Comparison of ENCODE assay signal across 1 cellular context in the genomic region with DNA sequence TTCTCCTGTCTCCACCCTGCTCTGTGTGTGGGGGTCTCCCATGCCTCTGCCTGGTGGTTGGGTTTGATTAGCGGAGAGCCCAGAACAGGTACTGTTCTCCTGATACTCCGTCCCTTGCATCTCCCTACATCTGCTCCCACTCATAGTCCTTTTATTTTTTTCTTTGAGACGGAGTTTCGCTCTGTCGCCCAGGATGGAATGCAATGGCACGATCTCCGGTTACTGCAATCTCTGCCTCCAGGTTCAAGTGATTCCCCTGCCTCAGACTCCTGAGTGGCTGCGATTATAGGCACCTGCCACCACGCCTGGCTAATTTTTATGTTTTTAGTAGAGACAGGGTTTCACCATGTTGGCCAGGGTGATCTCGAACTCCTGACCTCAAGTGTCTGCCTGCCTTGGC.
TF ChIP-seq lines count a peak whose summit lies in the region.

No MANE protein-coding gene starts in this region.

TF ChIP-seq in H1, 55 proteins besides CTCF, POLR2A, EP300 and RAD21:
- no peak for TF ChIP-seq TAF1 (IDR thresholded peaks at IDR 0.05; ENCODE audit: low read depth, low read length)
- no peak for TF ChIP-seq CREB1 (IDR thresholded peaks at IDR 0.05)
- no peak for TF ChIP-seq SP2 (IDR thresholded peaks at IDR 0.05; ENCODE audit: low read length)
- no peak for TF ChIP-seq HDAC6 (IDR thresholded peaks at IDR 0.05; ENCODE audit: low read depth, low read length)
- TF ChIP-seq, protein P1, sequence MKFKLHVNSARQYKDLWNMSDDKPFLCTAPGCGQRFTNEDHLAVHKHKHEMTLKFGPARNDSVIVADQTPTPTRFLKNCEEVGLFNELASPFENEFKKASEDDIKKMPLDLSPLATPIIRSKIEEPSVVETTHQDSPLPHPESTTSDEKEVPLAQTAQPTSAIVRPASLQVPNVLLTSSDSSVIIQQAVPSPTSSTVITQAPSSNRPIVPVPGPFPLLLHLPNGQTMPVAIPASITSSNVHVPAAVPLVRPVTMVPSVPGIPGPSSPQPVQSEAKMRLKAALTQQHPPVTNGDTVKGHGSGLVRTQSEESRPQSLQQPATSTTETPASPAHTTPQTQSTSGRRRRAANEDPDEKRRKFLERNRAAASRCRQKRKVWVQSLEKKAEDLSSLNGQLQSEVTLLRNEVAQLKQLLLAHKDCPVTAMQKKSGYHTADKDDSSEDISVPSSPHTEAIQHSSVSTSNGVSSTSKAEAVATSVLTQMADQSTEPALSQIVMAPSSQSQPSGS (IDR thresholded peaks at IDR 0.05; ENCODE audit: low read length) = no peak
- TF ChIP-seq TEAD4 (IDR thresholded peaks at IDR 0.05; ENCODE audit: low read depth, low read length) = no peak
- TF ChIP-seq, protein P2, sequence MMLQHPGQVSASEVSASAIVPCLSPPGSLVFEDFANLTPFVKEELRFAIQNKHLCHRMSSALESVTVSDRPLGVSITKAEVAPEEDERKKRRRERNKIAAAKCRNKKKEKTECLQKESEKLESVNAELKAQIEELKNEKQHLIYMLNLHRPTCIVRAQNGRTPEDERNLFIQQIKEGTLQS (IDR thresholded peaks at IDR 0.05; ENCODE audit: insufficient read depth, low read depth, low read length) = no peak
- TF ChIP-seq JUND (IDR thresholded peaks at IDR 0.05; ENCODE audit: low read length) = no peak
- no peak for TF ChIP-seq TBP (IDR thresholded peaks at IDR 0.05; ENCODE audit: low read depth, low read length)
- no peak for TF ChIP-seq SRF (IDR thresholded peaks at IDR 0.05; ENCODE audit: low read depth, low read length)
- no peak for TF ChIP-seq BACH1 (IDR thresholded peaks at IDR 0.05; ENCODE audit: low read length)
- TF ChIP-seq SP4 (IDR thresholded peaks at IDR 0.05; ENCODE audit: low read length) = no peak
- TF ChIP-seq, protein P3, sequence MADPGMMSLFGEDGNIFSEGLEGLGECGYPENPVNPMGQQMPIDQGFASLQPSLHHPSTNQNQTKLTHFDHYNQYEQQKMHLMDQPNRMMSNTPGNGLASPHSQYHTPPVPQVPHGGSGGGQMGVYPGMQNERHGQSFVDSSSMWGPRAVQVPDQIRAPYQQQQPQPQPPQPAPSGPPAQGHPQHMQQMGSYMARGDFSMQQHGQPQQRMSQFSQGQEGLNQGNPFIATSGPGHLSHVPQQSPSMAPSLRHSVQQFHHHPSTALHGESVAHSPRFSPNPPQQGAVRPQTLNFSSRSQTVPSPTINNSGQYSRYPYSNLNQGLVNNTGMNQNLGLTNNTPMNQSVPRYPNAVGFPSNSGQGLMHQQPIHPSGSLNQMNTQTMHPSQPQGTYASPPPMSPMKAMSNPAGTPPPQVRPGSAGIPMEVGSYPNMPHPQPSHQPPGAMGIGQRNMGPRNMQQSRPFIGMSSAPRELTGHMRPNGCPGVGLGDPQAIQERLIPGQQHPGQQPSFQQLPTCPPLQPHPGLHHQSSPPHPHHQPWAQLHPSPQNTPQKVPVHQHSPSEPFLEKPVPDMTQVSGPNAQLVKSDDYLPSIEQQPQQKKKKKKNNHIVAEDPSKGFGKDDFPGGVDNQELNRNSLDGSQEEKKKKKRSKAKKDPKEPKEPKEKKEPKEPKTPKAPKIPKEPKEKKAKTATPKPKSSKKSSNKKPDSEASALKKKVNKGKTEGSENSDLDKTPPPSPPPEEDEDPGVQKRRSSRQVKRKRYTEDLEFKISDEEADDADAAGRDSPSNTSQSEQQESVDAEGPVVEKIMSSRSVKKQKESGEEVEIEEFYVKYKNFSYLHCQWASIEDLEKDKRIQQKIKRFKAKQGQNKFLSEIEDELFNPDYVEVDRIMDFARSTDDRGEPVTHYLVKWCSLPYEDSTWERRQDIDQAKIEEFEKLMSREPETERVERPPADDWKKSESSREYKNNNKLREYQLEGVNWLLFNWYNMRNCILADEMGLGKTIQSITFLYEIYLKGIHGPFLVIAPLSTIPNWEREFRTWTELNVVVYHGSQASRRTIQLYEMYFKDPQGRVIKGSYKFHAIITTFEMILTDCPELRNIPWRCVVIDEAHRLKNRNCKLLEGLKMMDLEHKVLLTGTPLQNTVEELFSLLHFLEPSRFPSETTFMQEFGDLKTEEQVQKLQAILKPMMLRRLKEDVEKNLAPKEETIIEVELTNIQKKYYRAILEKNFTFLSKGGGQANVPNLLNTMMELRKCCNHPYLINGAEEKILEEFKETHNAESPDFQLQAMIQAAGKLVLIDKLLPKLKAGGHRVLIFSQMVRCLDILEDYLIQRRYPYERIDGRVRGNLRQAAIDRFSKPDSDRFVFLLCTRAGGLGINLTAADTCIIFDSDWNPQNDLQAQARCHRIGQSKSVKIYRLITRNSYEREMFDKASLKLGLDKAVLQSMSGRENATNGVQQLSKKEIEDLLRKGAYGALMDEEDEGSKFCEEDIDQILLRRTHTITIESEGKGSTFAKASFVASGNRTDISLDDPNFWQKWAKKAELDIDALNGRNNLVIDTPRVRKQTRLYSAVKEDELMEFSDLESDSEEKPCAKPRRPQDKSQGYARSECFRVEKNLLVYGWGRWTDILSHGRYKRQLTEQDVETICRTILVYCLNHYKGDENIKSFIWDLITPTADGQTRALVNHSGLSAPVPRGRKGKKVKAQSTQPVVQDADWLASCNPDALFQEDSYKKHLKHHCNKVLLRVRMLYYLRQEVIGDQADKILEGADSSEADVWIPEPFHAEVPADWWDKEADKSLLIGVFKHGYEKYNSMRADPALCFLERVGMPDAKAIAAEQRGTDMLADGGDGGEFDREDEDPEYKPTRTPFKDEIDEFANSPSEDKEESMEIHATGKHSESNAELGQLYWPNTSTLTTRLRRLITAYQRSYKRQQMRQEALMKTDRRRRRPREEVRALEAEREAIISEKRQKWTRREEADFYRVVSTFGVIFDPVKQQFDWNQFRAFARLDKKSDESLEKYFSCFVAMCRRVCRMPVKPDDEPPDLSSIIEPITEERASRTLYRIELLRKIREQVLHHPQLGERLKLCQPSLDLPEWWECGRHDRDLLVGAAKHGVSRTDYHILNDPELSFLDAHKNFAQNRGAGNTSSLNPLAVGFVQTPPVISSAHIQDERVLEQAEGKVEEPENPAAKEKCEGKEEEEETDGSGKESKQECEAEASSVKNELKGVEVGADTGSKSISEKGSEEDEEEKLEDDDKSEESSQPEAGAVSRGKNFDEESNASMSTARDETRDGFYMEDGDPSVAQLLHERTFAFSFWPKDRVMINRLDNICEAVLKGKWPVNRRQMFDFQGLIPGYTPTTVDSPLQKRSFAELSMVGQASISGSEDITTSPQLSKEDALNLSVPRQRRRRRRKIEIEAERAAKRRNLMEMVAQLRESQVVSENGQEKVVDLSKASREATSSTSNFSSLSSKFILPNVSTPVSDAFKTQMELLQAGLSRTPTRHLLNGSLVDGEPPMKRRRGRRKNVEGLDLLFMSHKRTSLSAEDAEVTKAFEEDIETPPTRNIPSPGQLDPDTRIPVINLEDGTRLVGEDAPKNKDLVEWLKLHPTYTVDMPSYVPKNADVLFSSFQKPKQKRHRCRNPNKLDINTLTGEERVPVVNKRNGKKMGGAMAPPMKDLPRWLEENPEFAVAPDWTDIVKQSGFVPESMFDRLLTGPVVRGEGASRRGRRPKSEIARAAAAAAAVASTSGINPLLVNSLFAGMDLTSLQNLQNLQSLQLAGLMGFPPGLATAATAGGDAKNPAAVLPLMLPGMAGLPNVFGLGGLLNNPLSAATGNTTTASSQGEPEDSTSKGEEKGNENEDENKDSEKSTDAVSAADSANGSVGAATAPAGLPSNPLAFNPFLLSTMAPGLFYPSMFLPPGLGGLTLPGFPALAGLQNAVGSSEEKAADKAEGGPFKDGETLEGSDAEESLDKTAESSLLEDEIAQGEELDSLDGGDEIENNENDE (IDR thresholded peaks at IDR 0.05; ENCODE audit: insufficient replicate concordance, low read length) = no peak
- TF ChIP-seq NANOG (IDR thresholded peaks at IDR 0.05; ENCODE audit: insufficient read depth, low read depth, low read length, poor library complexity, severe bottlenecking) = no peak
- no peak for TF ChIP-seq SIN3A (conservative IDR thresholded peaks at IDR 0.05 in 1 of 2, IDR thresholded peaks at IDR 0.05 in 1 of 2; ENCODE audit: low read depth in 1 of 2, low read length in 2 of 2)
TF ChIP-seq in H1: peak in this region for 0.
